In the genomic region with DNA sequence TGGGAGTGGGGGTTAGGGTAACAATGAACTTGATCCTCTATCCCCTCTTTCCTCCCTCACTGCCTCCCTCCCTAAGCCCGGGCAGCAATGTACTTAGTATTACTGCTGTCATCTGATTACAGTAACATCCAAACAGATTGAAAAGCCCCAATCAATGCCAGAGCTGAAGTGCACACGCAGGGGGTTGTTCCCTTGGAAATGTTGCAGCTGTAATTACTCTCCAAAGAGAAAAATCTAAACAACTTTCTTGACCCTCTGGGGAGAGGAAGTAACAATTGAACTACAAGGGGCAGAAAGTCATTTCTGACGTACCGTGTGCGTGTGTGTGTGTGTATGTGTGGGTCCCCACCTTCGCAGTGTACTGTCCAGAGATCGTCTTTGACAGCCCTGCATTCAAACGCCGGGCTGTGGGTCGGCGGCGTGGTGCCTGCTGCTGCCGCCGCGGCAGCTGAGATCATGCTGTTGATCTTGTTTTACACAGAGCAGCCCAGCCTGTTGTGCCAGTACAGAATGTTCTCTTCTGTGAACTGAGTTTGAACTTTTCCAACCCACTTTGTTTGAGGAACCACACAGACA, we compare ENCODE assay signal across 8 cellular contexts.
DNase-seq lines count a peak whose midpoint lies in the region; ATAC-seq and TF ChIP-seq lines count a peak whose summit lies in the region.

No MANE protein-coding gene starts in this region.

- peak overlapping the region in 1 of 4 donors; percentile 10 for H3K4me3 ChIP-seq in transverse colon

- H3K27ac ChIP-seq in cingulate gyrus (ENCODE audit: low read depth, low read length) (peak overlapping the region; percentile 99), transverse colon (peak overlapping the region; percentile 90 to 94 (median 92))

- H3K4me1 ChIP-seq in transverse colon, result peaks cover 37 to 72% (median 67%) of the 10 kb centered on the region in 4 donors

- no peaks in the 10 kb centered on the region for H3K36me3 ChIP-seq in transverse colon

- no peaks in the 10 kb centered on the region for H3K9me3 ChIP-seq in transverse colon

- H3K27me3 ChIP-seq in transverse colon, result no peaks in the 10 kb centered on the region

- TF ChIP-seq CTCF in transverse colon (IDR thresholded peaks at IDR 0.05), result no peak

- ATAC-seq in GM19452 (IDR thresholded peaks at IDR 0.05; ENCODE audit: unreplicated experiment) (no peak), HG03565 (IDR thresholded peaks at IDR 0.05; ENCODE audit: unreplicated experiment) (no peak), HG03342 (IDR thresholded peaks at IDR 0.05; ENCODE audit: unreplicated experiment) (no peak), GM18870 (IDR thresholded peaks at IDR 0.05; ENCODE audit: unreplicated experiment) (no peak)

- 17 to 39% methylated on average over 5 to 15 of the region's 15 CpGs for WGBS in transverse colon (ENCODE audit: low coverage in 1 of 2), 2 donors

- in situ Hi-C loops in transverse colon (cut with MboI; ENCODE audit: low pct_ligation_motif_present in 1 of 4, low pct_unique_long_range_greater_than_20kb in 1 of 4, low sequenced_read_pairs in 3 of 4), result loop anchor here (10.0 to 25.0 kb wide), 9 partner anchors 56 to 146 kb away; partner anchors contain the start of gene KLF9 (in 1 of the 4)

- intact Hi-C loops in transverse colon (cut with DNase I; ENCODE audit: low total_unique reads), result loop anchor here (1.0 to 5.0 kb wide), 2 partner anchors 60 to 122 kb away; no protein-coding TSS in a partner anchor

- peak; percentile 68 for DNase-seq in NCI-H2107 treated with DMSO at 0.1 percent for 48 hours (lab: John Stamatoyannopoulos, UW; ENCODE audit: unreplicated experiment)
- DNase-seq in mesenteric fat pad (ENCODE audit: low spot score), result peak; percentile 92
- peak; percentile 87 for DNase-seq in transverse colon

- peak; percentile 100 for TF ChIP-seq EP300 in transverse colon (IDR thresholded peaks at IDR 0.05; ENCODE audit: low read depth)

- peak; percentile 92 for TF ChIP-seq POLR2A in transverse colon (IDR thresholded peaks at IDR 0.05)
